ENCODE assay signal across 34 cellular contexts in genomic region chr19:5435642-5436017, GRCh38. TPM values are rescaled to one million over a fixed set of nuclear protein-coding genes. Genes with fewer than 3 reads are reported as not detected.
DNase-seq lines count a peak whose midpoint lies in the region; ATAC-seq and TF ChIP-seq lines count a peak whose summit lies in the region.
"Had no signal": no experiment of that assay in that cellular context is flagged by ENCODE, and none has a peak within 500 bp of the region (broad histone marks: within the 10 kb centered on the region; RNA-seq: fewer than 3 reads in every experiment).

No MANE protein-coding gene starts in this region.

- no peak overlapping the region for H4K8ac ChIP-seq in neuronal stem cell (ENCODE audit: low read depth, low read length)

- peak overlapping the region; percentile 63 for H3K9ac ChIP-seq in NT2/D1 (ENCODE audit: insufficient read length, low read depth)
- H3K9ac ChIP-seq in neuronal stem cell (ENCODE audit: low read depth, low read length, poor library complexity), result no peak overlapping the region
- H3K9ac ChIP-seq: KMS-11 had no signal

- H3K23ac ChIP-seq in neuronal stem cell (ENCODE audit: low read depth, low read length, poor library complexity), result no peak overlapping the region

- H2BK12ac ChIP-seq in neuronal stem cell (ENCODE audit: low read length), result peak overlapping the region; percentile 34

- H3K27me3 Mint-ChIP-seq in GM23338 (ENCODE audit: insufficient read depth, low read depth, poor library complexity), result peaks cover 27% of the 10 kb centered on the region
- H3K27me3 Mint-ChIP-seq in glutamatergic neuron (ENCODE audit: unreplicated experiment), result peaks cover 9% of the 10 kb centered on the region
- H3K27me3 Mint-ChIP-seq in activated T-cell treated with anti-CD3 and anti-CD28 coated beads, Interleukin-2, amount 50 U/mL, for 72 hours (ENCODE audit: low read depth), result peaks cover 50% of the 10 kb centered on the region
- peaks cover 25% of the 10 kb centered on the region for H3K27me3 Mint-ChIP-seq in activated T-cell treated with anti-CD3 and anti-CD28 coated beads, Interleukin-2, amount 50 U/mL, for 4 hours (ENCODE audit: low read depth)

- no peaks in the 10 kb centered on the region for H4K20me1 ChIP-seq in GM23338 (replicated peaks; ENCODE audit: insufficient read depth)

- peak overlapping the region; percentile 89 for H3K4me3 ChIP-seq in GM23338
- no peak overlapping the region for H3K4me3 ChIP-seq in NT2/D1 (ENCODE audit: insufficient read length, low read depth)
- no peak overlapping the region for H3K4me3 ChIP-seq in neuronal stem cell (ENCODE audit: low read length in 2 of 2)
- H3K4me3 ChIP-seq: colonic mucosa, left lung, MG63, prostate gland, right lobe of liver, stomach had no signal

- peak overlapping the region; percentile 81 for H3K4me3 Mint-ChIP-seq in GM23338
- peak overlapping the region; percentile 68 for H3K4me3 Mint-ChIP-seq in glutamatergic neuron (ENCODE audit: unreplicated experiment)
- no peak overlapping the region for H3K4me3 Mint-ChIP-seq in activated T-cell treated with anti-CD3 and anti-CD28 coated beads, Interleukin-2, amount 50 U/mL, for 72 hours
- no peak overlapping the region for H3K4me3 Mint-ChIP-seq in activated T-cell treated with anti-CD3 and anti-CD28 coated beads, Interleukin-2, amount 50 U/mL, for 4 hours
- H3K4me3 Mint-ChIP-seq: activated CD8-positive, alpha-beta T cell treated with anti-CD3 and anti-CD28 coated beads, Interleukin-2, amount 10 ng/mL, durations not matched to agents 7 days and 5 days; activated naive CD8-positive, alpha-beta T cell treated with anti-CD3 and anti-CD28 coated beads for 36 hours; CD8-positive, alpha-beta memory T cell; memory B cell had no signal

- H2AFZ ChIP-seq in GM23338 (peak overlapping the region; percentile 90), neuronal stem cell (ENCODE audit: low read length) (peak overlapping the region; percentile 93)

- TF ChIP-seq CTCF in GM23338 (conservative IDR thresholded peaks at IDR 0.05; ENCODE audit: low read depth in 2 of 2) (no peak), glutamatergic neuron (IDR thresholded peaks at IDR 0.05; ENCODE audit: partially characterized antibody, unreplicated experiment) (no peak)

- H2BK5ac ChIP-seq in neuronal stem cell (ENCODE audit: low read length), result no peak overlapping the region

- H3K36me3 ChIP-seq in GM23338 (ENCODE audit: insufficient read depth), result no peaks in the 10 kb centered on the region
- no peaks in the 10 kb centered on the region for H3K36me3 ChIP-seq in NT2/D1 (ENCODE audit: insufficient read depth, insufficient read length, low read length)
- H3K36me3 ChIP-seq in neuronal stem cell (replicated peaks in 1 of 2; ENCODE audit: control insufficient read depth in 2 of 2, insufficient read depth in 2 of 2, low read length in 2 of 2), result no peaks in the 10 kb centered on the region
- H3K36me3 ChIP-seq: colonic mucosa, left lung, MG63, prostate gland, right lobe of liver, stomach had no signal

- H3K4me2 ChIP-seq in GM23338 (peak overlapping the region; percentile 92), neuronal stem cell (ENCODE audit: insufficient read depth, low read length, poor library complexity, severe bottlenecking) (peak overlapping the region; percentile 52)
- H3K4me2 ChIP-seq: KMS-11 had no signal

- no peaks in the 10 kb centered on the region for H3K9me2 ChIP-seq in GM23338 (ENCODE audit: insufficient read depth)

- no peak overlapping the region for H4K91ac ChIP-seq in neuronal stem cell (ENCODE audit: low read depth, low read length, poor library complexity)

- H3K79me1 ChIP-seq in neuronal stem cell (ENCODE audit: low read depth, low read length), result no peaks in the 10 kb centered on the region

- peaks cover 23% of the 10 kb centered on the region; the same call in 1 of the 2 replicates for H3K27me3 ChIP-seq in GM23338 (ENCODE audit: insufficient read depth)
- H3K27me3 ChIP-seq in NT2/D1 (ENCODE audit: insufficient read depth, insufficient read length), result no peaks in the 10 kb centered on the region
- H3K27me3 ChIP-seq in neuronal stem cell (ENCODE audit: control insufficient read depth in 3 of 3, insufficient read depth in 3 of 3, low read depth in 1 of 3, low read length in 3 of 3), result no peaks in the 10 kb centered on the region
- H3K27me3 ChIP-seq: colonic mucosa, MG63, right lobe of liver had no signal

- H2BK15ac ChIP-seq in neuronal stem cell (ENCODE audit: low read length), result peak overlapping the region; percentile 100

- 0 out of 2 replicates have a peak overlapping the region, but pooled peaks have one; percentile 48 for H3K27ac Mint-ChIP-seq in GM23338
- peak overlapping the region; percentile 10 for H3K27ac Mint-ChIP-seq in glutamatergic neuron (ENCODE audit: unreplicated experiment)
- H3K27ac Mint-ChIP-seq in activated T-cell treated with anti-CD3 and anti-CD28 coated beads, Interleukin-2, amount 50 U/mL, for 72 hours, result no peak overlapping the region
- H3K27ac Mint-ChIP-seq: activated CD8-positive, alpha-beta T cell treated with anti-CD3 and anti-CD28 coated beads, Interleukin-2, amount 10 ng/mL, durations not matched to agents 7 days and 5 days; activated naive CD8-positive, alpha-beta T cell treated with anti-CD3 and anti-CD28 coated beads for 36 hours; CD8-positive, alpha-beta memory T cell; memory B cell had no signal

- peak overlapping the region; percentile 96 for H3K4ac ChIP-seq in neuronal stem cell (ENCODE audit: low read length)

- no peaks in the 10 kb centered on the region for H3K9me3 ChIP-seq in NT2/D1 (ENCODE audit: insufficient read depth, low read length)
- H3K9me3 ChIP-seq in neuronal stem cell (replicated peaks in 1 of 2; ENCODE audit: control insufficient read depth in 2 of 2, insufficient read depth in 1 of 2, low read depth in 1 of 2, low read length in 2 of 2), result peaks cover 0 to 2% of the 10 kb centered on the region in 2 donors
- H3K9me3 ChIP-seq: colonic mucosa, left lung, MG63, prostate gland, right lobe of liver had no signal

- peak overlapping the region; percentile 99 for H2AK5ac ChIP-seq in neuronal stem cell (ENCODE audit: low read depth, low read length)

- H3K36me3 Mint-ChIP-seq in GM23338 (ENCODE audit: low read depth), result no peaks in the 10 kb centered on the region; the same call in 2 of the 3 replicates
- H3K36me3 Mint-ChIP-seq in glutamatergic neuron (ENCODE audit: unreplicated experiment), result no peaks in the 10 kb centered on the region
- H3K36me3 Mint-ChIP-seq in activated T-cell treated with anti-CD3 and anti-CD28 coated beads, Interleukin-2, amount 50 U/mL, for 72 hours (ENCODE audit: insufficient read depth in 2 of 2), result peaks cover 0 to 3% of the 10 kb centered on the region in 2 donors
- H3K36me3 Mint-ChIP-seq in activated T-cell treated with anti-CD3 and anti-CD28 coated beads, Interleukin-2, amount 50 U/mL, for 4 hours (ENCODE audit: insufficient read depth), result no peaks in the 10 kb centered on the region
- H3K36me3 Mint-ChIP-seq: activated naive CD8-positive, alpha-beta T cell treated with anti-CD3 and anti-CD28 coated beads for 36 hours; CD8-positive, alpha-beta memory T cell had no signal

- peaks cover 20% of the 10 kb centered on the region for H3K4me1 Mint-ChIP-seq in GM23338
- H3K4me1 Mint-ChIP-seq in glutamatergic neuron (ENCODE audit: low read depth, unreplicated experiment), result peaks cover 5% of the 10 kb centered on the region
- peaks cover 16% of the 10 kb centered on the region for H3K4me1 Mint-ChIP-seq in activated T-cell treated with anti-CD3 and anti-CD28 coated beads, Interleukin-2, amount 50 U/mL, for 72 hours (ENCODE audit: low read depth)
- peaks cover 7% of the 10 kb centered on the region for H3K4me1 Mint-ChIP-seq in activated T-cell treated with anti-CD3 and anti-CD28 coated beads, Interleukin-2, amount 50 U/mL, for 4 hours (ENCODE audit: low read depth)
- H3K4me1 Mint-ChIP-seq: CD8-positive, alpha-beta memory T cell; memory B cell had no signal

- H3K27ac ChIP-seq in GM23338 (ENCODE audit: low read depth) (no peak overlapping the region), neuronal stem cell (replicated peaks; ENCODE audit: low read length) (no peak overlapping the region)
- H3K27ac ChIP-seq: colonic mucosa, epithelial cell of prostate, KMS-11, left lung, prostate gland, right lobe of liver, stomach, VCaP had no signal

- peak overlapping the region; percentile 64 for H2BK120ac ChIP-seq in neuronal stem cell (ENCODE audit: low read depth, low read length)

- peak overlapping the region; percentile 98 for H3K18ac ChIP-seq in neuronal stem cell (ENCODE audit: low read length)

- DNase-seq in GM23338 (ENCODE audit: low spot score) (no peak), NT2/D1 (ENCODE audit: low read depth, low spot score) (no peak), glutamatergic neuron (no peak), neuronal stem cell (ENCODE audit: low spot score) (no peak)
- DNase-seq in activated T-cell treated with anti-CD3 and anti-CD28 coated beads, Interleukin-2, amount 50 U/mL, for 72 hours, result no peak
- DNase-seq in activated T-cell treated with anti-CD3 and anti-CD28 coated beads, Interleukin-2, amount 50 U/mL, for 4 hours, result no peak
- DNase-seq: CD8-positive, alpha-beta memory T cell; colonic mucosa; DMS153; effector CD4-positive, alpha-beta T cell; NCI-H1105 treated with DMSO at 0.1 percent for 48 hours; NCI-H1930; NCI-H2171 treated with DMSO at 0.1 percent for 48 hours; NCI-H510A treated with DMSO at 0.1 percent for 48 hours; right lobe of liver; SHP77 treated with DMSO at 0.1 percent for 48 hours; stomach; SW 1271; T-helper 9 cell had no signal

- H3K14ac ChIP-seq in neuronal stem cell (ENCODE audit: low read length), result peak overlapping the region; percentile 64

- ATAC-seq in GM23338 (no peak), HG02981 (IDR thresholded peaks at IDR 0.05; ENCODE audit: unreplicated experiment) (no peak), GM18873 (IDR thresholded peaks at IDR 0.05; ENCODE audit: low FRiP score, unreplicated experiment) (no peak)
- ATAC-seq in activated T-cell treated with anti-CD3 and anti-CD28 coated beads, Interleukin-2, amount 50 U/mL, for 72 hours (replicated peaks in 1 of 2), result no peak
- ATAC-seq in activated T-cell treated with anti-CD3 and anti-CD28 coated beads, Interleukin-2, amount 50 U/mL, for 4 hours, result no peak
- ATAC-seq: activated CD8-positive, alpha-beta T cell treated with anti-CD3 and anti-CD28 coated beads, Interleukin-2, amount 10 ng/mL, durations not matched to agents 7 days and 5 days had no signal

- no peaks in the 10 kb centered on the region for H3K79me2 ChIP-seq in GM23338 (replicated peaks; ENCODE audit: insufficient read depth)

- no peaks in the 10 kb centered on the region for H3K9me3 Mint-ChIP-seq in GM23338
- peaks cover 2% of the 10 kb centered on the region for H3K9me3 Mint-ChIP-seq in glutamatergic neuron (ENCODE audit: unreplicated experiment)
- H3K9me3 Mint-ChIP-seq in activated T-cell treated with anti-CD3 and anti-CD28 coated beads, Interleukin-2, amount 50 U/mL, for 72 hours, result peaks cover 0 to 2% of the 10 kb centered on the region in 2 donors
- H3K9me3 Mint-ChIP-seq in activated T-cell treated with anti-CD3 and anti-CD28 coated beads, Interleukin-2, amount 50 U/mL, for 4 hours, result no peaks in the 10 kb centered on the region

- no CpG with 5 or more reads among the region's 7 CpGs for WGBS in neuronal stem cell (ENCODE audit: extremely low coverage in 2 of 2, insufficient read length in 2 of 2, insufficient replicate concordance in 1 of 2), 2 donors

- H3F3A ChIP-seq in GM23338 (replicated peaks; ENCODE audit: low read depth), result no peaks in the 10 kb centered on the region

- H3K4me1 ChIP-seq in GM23338 (ENCODE audit: insufficient read depth), result peaks cover 10% of the 10 kb centered on the region; the same call in 1 of the 2 replicates
- H3K4me1 ChIP-seq in NT2/D1 (ENCODE audit: insufficient read depth, insufficient read length), result peaks cover 17% of the 10 kb centered on the region
- H3K4me1 ChIP-seq in neuronal stem cell (ENCODE audit: control insufficient read depth in 2 of 2, insufficient read depth in 1 of 2, low read depth in 1 of 2, low read length in 2 of 2), result peaks cover 4 to 5% of the 10 kb centered on the region in 2 donors
- H3K4me1 ChIP-seq: colonic mucosa, left lung, prostate gland, right lobe of liver had no signal

RNA-seq across cellular contexts. Expression of gene ZNRF4, which starts 19.6 kb away (rescaled TPM):
- total RNA-seq in GM23338 (2014; rRNA removed; shearing (Covaris generic)), result not detected in 2 replicates
- not detected in 2 replicates for polyA plus RNA-seq in GM23338 (2016; fragmentation: Nextera tagmentation; extraction: Ambion mirVana)
- total RNA-seq in glutamatergic neuron (ENCODE audit: unreplicated experiment), result not detected
- polyA plus RNA-seq in neuronal stem cell (2013, experiment 1 of 2), result 0.13 TPM
- 0.08 TPM for polyA plus RNA-seq in neuronal stem cell (2013, experiment 2 of 2)
- total RNA-seq in activated T-cell treated with anti-CD3 and anti-CD28 coated beads, Interleukin-2, amount 50 U/mL, for 72 hours, result not detected
- total RNA-seq in activated T-cell treated with anti-CD3 and anti-CD28 coated beads, Interleukin-2, amount 50 U/mL, for 4 hours, result not detected
- total RNA-seq: activated CD8-positive, alpha-beta T cell treated with anti-CD3 and anti-CD28 coated beads, Interleukin-2, amount 10 ng/mL, durations not matched to agents 7 days and 5 days; activated naive CD8-positive, alpha-beta T cell treated with anti-CD3 and anti-CD28 coated beads for 36 hours; CD8-positive, alpha-beta memory T cell; colonic mucosa; glomerular endothelial cell; HT1080; left lung; right lobe of liver; stomach had no signal
- polyA plus RNA-seq: BJ; CD8-positive, alpha-beta memory T cell; stomach; thymus had no signal

Comparison
In these comparisons a context has a peak if more than half of its experiments do, and no peak if none do; other contexts are left out.
1. H3K4me3 Mint-ChIP-seq: peak in GM23338 (single experiment) and glutamatergic neuron (single experiment); none in activated T-cell treated with anti-CD3 and anti-CD28 coated beads, Interleukin-2, amount 50 U/mL, for 72 hours (0 of 2) and activated T-cell treated with anti-CD3 and anti-CD28 coated beads, Interleukin-2, amount 50 U/mL, for 4 hours (single experiment).